ENCODE assay signal across 17 cellular contexts in the genomic region with DNA sequence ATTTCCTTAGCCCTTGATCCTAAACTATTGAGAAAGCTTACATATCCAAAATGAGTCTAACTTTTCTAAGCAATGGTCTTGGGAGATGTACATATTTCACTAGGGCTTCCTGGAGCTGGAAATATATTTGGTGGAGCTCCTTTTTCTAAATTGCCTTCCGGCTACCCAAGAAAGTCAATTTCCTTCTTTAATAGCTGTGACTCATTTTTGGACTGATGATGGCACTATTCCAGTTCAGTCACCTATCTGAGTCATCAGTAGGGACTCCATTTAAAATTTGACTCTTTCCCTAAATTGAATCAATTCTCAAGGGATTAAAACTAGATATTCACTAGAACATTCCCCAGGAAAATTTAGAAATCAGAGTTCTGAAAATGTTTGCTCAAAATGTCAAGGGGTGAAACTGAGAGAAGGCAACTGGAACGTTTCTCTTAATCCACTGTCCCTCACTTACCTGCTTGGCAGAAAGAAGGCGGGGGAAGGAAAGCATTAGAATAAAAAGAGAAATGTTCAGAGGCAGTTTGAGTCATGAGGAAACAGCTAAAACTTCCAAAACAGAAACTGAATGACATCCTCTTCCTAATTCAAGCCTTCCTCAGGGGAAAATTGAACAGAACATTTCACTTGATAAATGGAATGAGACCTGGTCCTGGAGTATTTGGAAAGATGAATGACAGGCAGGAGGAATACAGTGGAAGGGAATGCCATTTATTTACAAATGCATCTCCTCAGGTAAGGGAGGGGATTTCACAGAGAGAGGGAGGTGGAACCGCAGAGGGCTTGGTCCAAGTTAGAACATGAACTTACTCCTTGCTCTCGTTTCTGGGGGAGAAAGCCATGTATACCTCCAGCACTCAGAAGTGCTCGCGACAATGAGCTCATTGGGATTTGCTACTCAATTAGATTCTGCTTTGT.
DNase-seq lines count a peak whose midpoint lies in the region; ATAC-seq and TF ChIP-seq lines count a peak whose summit lies in the region.
"Had no signal": no experiment of that assay in that cellular context is flagged by ENCODE, and none has a peak within 500 bp of the region (broad histone marks: within the 10 kb centered on the region; RNA-seq: fewer than 3 reads in every experiment).

No MANE protein-coding gene starts in this region.

- peak; percentile 60 for DNase-seq in A673 (ENCODE audit: low spot score)
- DNase-seq in H7 = peak; percentile 17
- DNase-seq in SW480 (ENCODE audit: low spot score) = peak; percentile 37
- peak; percentile 5 for DNase-seq in iPS DF 19.7 (ENCODE audit: low read depth, low spot score)
- DNase-seq in SKM-1 treated with dmso at 0.1 percent for 144 hours (lab: John Stamatoyannopoulos, UW; ENCODE audit: unreplicated experiment) = no peak
- no peak for DNase-seq in T-cell
- no peak for DNase-seq in NCI-H446 treated with DMSO at 0.1 percent for 48 hours (lab: John Stamatoyannopoulos, UW)
- no peak for DNase-seq in spleen
- DNase-seq: activated B cell treated with CpG ODN at 0.5 μM for 24 hours; activated naive CD4-positive, alpha-beta T cell; aorta; kidney glomerular epithelial cell; NCI-H1417 treated with DMSO at 0.1 percent for 48 hours; upper lobe of right lung had no signal

- TF ChIP-seq CTCF in A673 (conservative IDR thresholded peaks at IDR 0.05; ENCODE audit: low read depth, low read length) (no peak), spleen (IDR thresholded peaks at IDR 0.05 in 8 of 11, conservative IDR thresholded peaks at IDR 0.05 in 3 of 11) (no peak)

- no TSS peak for BruUV-seq in A673 (replicated peaks; lab: Mats Ljungman, UMichigan)

- H3K4me3 ChIP-seq in A673 (ENCODE audit: low read depth, low read length, poor library complexity, severe bottlenecking) (no peak overlapping the region), H7 (ENCODE audit: insufficient read depth, low read depth, low read length) (no peak overlapping the region), spleen (no peak overlapping the region)
- H3K4me3 ChIP-seq: colonic mucosa, K562, upper lobe of right lung had no signal

- H3K9me3 ChIP-seq in A673 (ENCODE audit: low read depth, low read length, poor library complexity, severe bottlenecking) = no peaks in the 10 kb centered on the region
- H3K9me3 ChIP-seq in spleen = no peaks in the 10 kb centered on the region
- H3K9me3 ChIP-seq: colonic mucosa, neutrophil, upper lobe of right lung had no signal

- no peak for ATAC-seq in T-cell (replicated peaks in 1 of 4)
- ATAC-seq: K562 had no signal

- H3K9me3 Mint-ChIP-seq in T-cell = no peaks in the 10 kb centered on the region
- H3K9me3 Mint-ChIP-seq: activated B cell treated with CpG ODN at 0.5 μM for 24 hours had no signal

- H3K27me3 Mint-ChIP-seq in T-cell = peaks cover 34 to 36% of the 10 kb centered on the region in 2 donors

- no peak overlapping the region for H3K4me3 Mint-ChIP-seq in T-cell
- H3K4me3 Mint-ChIP-seq: activated B cell treated with CpG ODN at 0.5 μM for 24 hours had no signal

- no peaks in the 10 kb centered on the region for H3K36me3 ChIP-seq in A673 (ENCODE audit: insufficient read depth, low read length, poor library complexity, severe bottlenecking)
- no peaks in the 10 kb centered on the region for H3K36me3 ChIP-seq in H7 (replicated peaks; ENCODE audit: control insufficient read depth, insufficient read depth, low read length)
- no peaks in the 10 kb centered on the region for H3K36me3 ChIP-seq in spleen
- H3K36me3 ChIP-seq: colonic mucosa, neutrophil, upper lobe of right lung had no signal

- H3K4me1 Mint-ChIP-seq in T-cell = no peaks in the 10 kb centered on the region
- H3K4me1 Mint-ChIP-seq: activated B cell treated with CpG ODN at 0.5 μM for 24 hours had no signal

- H3K27me3 ChIP-seq in A673 (replicated peaks; ENCODE audit: insufficient read depth, low read depth, low read length, poor library complexity) = no peaks in the 10 kb centered on the region
- no peaks in the 10 kb centered on the region for H3K27me3 ChIP-seq in H7 (ENCODE audit: control insufficient read depth, insufficient read depth, low read length)
- peaks cover 0 to 41% (median 0%) of the 10 kb centered on the region in 7 donors for H3K27me3 ChIP-seq in spleen (replicated peaks in 1 of 7)
- H3K27me3 ChIP-seq: colonic mucosa, neutrophil, upper lobe of right lung had no signal

- TF ChIP-seq POLR2A in spleen (IDR thresholded peaks at IDR 0.05) = no peak

- H3K27ac ChIP-seq in A673 (ENCODE audit: low read depth, low read length, poor library complexity, severe bottlenecking) (no peak overlapping the region), spleen (no peak overlapping the region)
- H3K27ac ChIP-seq: colonic mucosa, neutrophil, upper lobe of right lung had no signal

- intact Hi-C loops in A673 (cut with micrococcal nuclease; ENCODE audit: unreplicated experiment) = loop anchor here (5.0 kb wide), 2 partner anchors 269 to 394 kb away; no protein-coding TSS in a partner anchor
- intact Hi-C loops in spleen (cut with DNase I; ENCODE audit: low total_unique reads) = loop anchor here (10.0 kb wide), 1 partner anchor 401 kb away; no protein-coding TSS in a partner anchor

- no peaks in the 10 kb centered on the region for H3K36me3 Mint-ChIP-seq in T-cell

- no peak overlapping the region for H3K27ac Mint-ChIP-seq in T-cell
- H3K27ac Mint-ChIP-seq: activated B cell treated with CpG ODN at 0.5 μM for 24 hours had no signal

- POLR2A ChIA-PET in A673 (lab: Charles Lee; ENCODE audit: low non-redundant PET) = no interaction called here
- POLR2A ChIA-PET in T-cell (lab: Charles Lee) = no interaction called here

- no peaks in the 10 kb centered on the region for H3K4me1 ChIP-seq in A673 (ENCODE audit: insufficient read depth, low read length, poor library complexity, severe bottlenecking)
- peaks cover 0 to 4% (median 0%) of the 10 kb centered on the region in 6 donors for H3K4me1 ChIP-seq in spleen
- H3K4me1 ChIP-seq: colonic mucosa, upper lobe of right lung had no signal

- CTCF ChIA-PET in A673 (lab: Charles Lee) = no interaction called here
- CTCF ChIA-PET in T-cell (lab: Charles Lee) = interaction anchor here in 1 of 2 donors (0.5 to 0.8 kb wide), 2 partner anchors 392 to 1431 kb away, joined by 4 read pairs; no protein-coding TSS in a partner anchor

- WGBS in spleen, 5 donors = 43 to 63% (median 46%) methylated on average over 7 of the region's 7 CpGs

Comparison
In these comparisons a context has a peak if more than half of its experiments do, and no peak if none do; other contexts are left out.
1. DNase-seq: peak in A673 (single experiment), H7 (single experiment), SW480 (single experiment) and iPS DF 19.7 (single experiment); none in SKM-1 treated with dmso at 0.1 percent for 144 hours (single experiment), T-cell (0 of 34), NCI-H446 treated with DMSO at 0.1 percent for 48 hours (single experiment) and spleen (single experiment).